Comparison of ENCODE assay signal across 1 cellular context in genomic region chr12:47717443-47718193, GRCh38.
TF ChIP-seq lines count a peak whose summit lies in the region.

No MANE protein-coding gene starts in this region.

TF ChIP-seq in endothelial cell of umbilical vein, 7 proteins besides CTCF, POLR2A, EP300 and RAD21:
- TF ChIP-seq GATA2 (IDR thresholded peaks at IDR 0.05; ENCODE audit: insufficient read depth, insufficient read length, low read depth, low read length), result no peak
- TF ChIP-seq FOS (IDR thresholded peaks at IDR 0.05; ENCODE audit: borderline replicate concordance, insufficient read depth, low read length), result no peak
- no peak for TF ChIP-seq EZH2 (IDR thresholded peaks at IDR 0.05; ENCODE audit: borderline replicate concordance, low read depth, low read length, severe bottlenecking)
- TF ChIP-seq MYC (IDR thresholded peaks at IDR 0.05; ENCODE audit: low read depth, low read length), result no peak
- no peak for TF ChIP-seq JUN (IDR thresholded peaks at IDR 0.05; ENCODE audit: borderline replicate concordance, insufficient read depth, insufficient read length, low read depth)
- TF ChIP-seq MAX (IDR thresholded peaks at IDR 0.05; ENCODE audit: insufficient read depth, insufficient read length), result no peak
- no peak for TF ChIP-seq POLR2AphosphoS5 (IDR thresholded peaks at IDR 0.05; ENCODE audit: insufficient read depth, low read depth, low read length)
